1 cellular context compared by ENCODE assay signal in genomic region chr20:50646483-50646996, GRCh38.
TF ChIP-seq lines count a peak whose summit lies in the region.

No MANE protein-coding gene starts in this region.

TF ChIP-seq in HepG2, 621 proteins besides CTCF, POLR2A, EP300 and RAD21 (continued from another document and continues in another):
- 0 out of 2 replicates have a peak, but pooled peaks have one; percentile 17 for TF ChIP-seq ZNF280D (CRISPR knock-in tag; IDR thresholded peaks at IDR 0.05)
- no peak for TF ChIP-seq GRHL1 (CRISPR knock-in tag; conservative IDR thresholded peaks at IDR 0.05)
- TF ChIP-seq PHF21A (CRISPR knock-in tag; IDR thresholded peaks at IDR 0.05), result no peak
- no peak for TF ChIP-seq FIP1L1 (IDR thresholded peaks at IDR 0.05; ENCODE audit: borderline replicate concordance, insufficient read depth, low read depth, low read length)
- no peak for TF ChIP-seq ZNF83 (CRISPR knock-in tag; IDR thresholded peaks at IDR 0.05; ENCODE audit: borderline replicate concordance)
- peak; percentile 97 for TF ChIP-seq CHD4 (IDR thresholded peaks at IDR 0.05; ENCODE audit: borderline replicate concordance, low read length)
- TF ChIP-seq ZFY (CRISPR knock-in tag; IDR thresholded peaks at IDR 0.05), result no peak
- no peak for TF ChIP-seq PLRG1 (conservative IDR thresholded peaks at IDR 0.05)
- no peak for TF ChIP-seq CCAR2 (optimal IDR thresholded peaks at IDR 0.05; ENCODE audit: low read depth, low read length)
- no peak for TF ChIP-seq REXO4 (CRISPR knock-in tag; IDR thresholded peaks at IDR 0.05; ENCODE audit: borderline replicate concordance)
- TF ChIP-seq EEA1 (CRISPR knock-in tag; IDR thresholded peaks at IDR 0.05; ENCODE audit: borderline replicate concordance), result no peak
- no peak for TF ChIP-seq NR2F6 (IDR thresholded peaks at IDR 0.05)
- TF ChIP-seq NR2F6 (CRISPR knock-in tag; IDR thresholded peaks at IDR 0.05), result no peak
- no peak for TF ChIP-seq XBP1 (CRISPR knock-in tag; IDR thresholded peaks at IDR 0.05)
- no peak for TF ChIP-seq ZNF562 (CRISPR knock-in tag; IDR thresholded peaks at IDR 0.05; ENCODE audit: borderline replicate concordance)
- no peak for TF ChIP-seq TBX2 (CRISPR knock-in tag; IDR thresholded peaks at IDR 0.05; ENCODE audit: borderline replicate concordance)
- TF ChIP-seq FOXO1 (CRISPR knock-in tag; IDR thresholded peaks at IDR 0.05), result no peak
- TF ChIP-seq ZFP1 (CRISPR knock-in tag; IDR thresholded peaks at IDR 0.05), result no peak
- no peak for TF ChIP-seq ZNF740 (CRISPR knock-in tag; IDR thresholded peaks at IDR 0.05)
- TF ChIP-seq ZNF205 (CRISPR knock-in tag; IDR thresholded peaks at IDR 0.05), result no peak
- TF ChIP-seq NRL (CRISPR knock-in tag; IDR thresholded peaks at IDR 0.05; ENCODE audit: borderline replicate concordance), result no peak
- TF ChIP-seq ZNF777 (CRISPR knock-in tag; IDR thresholded peaks at IDR 0.05), result no peak
- TF ChIP-seq NFE2 (CRISPR knock-in tag; IDR thresholded peaks at IDR 0.05), result no peak
- no peak for TF ChIP-seq SMARCE1 (IDR thresholded peaks at IDR 0.05; ENCODE audit: borderline replicate concordance)
- TF ChIP-seq ZBTB8A (CRISPR knock-in tag; IDR thresholded peaks at IDR 0.05; ENCODE audit: borderline replicate concordance, low read depth), result no peak
- TF ChIP-seq ZNF207 (IDR thresholded peaks at IDR 0.05; ENCODE audit: borderline replicate concordance), result no peak
- TF ChIP-seq SPEN (CRISPR knock-in tag; IDR thresholded peaks at IDR 0.05; ENCODE audit: low read depth), result no peak
- TF ChIP-seq NFKB2 (CRISPR knock-in tag; IDR thresholded peaks at IDR 0.05; ENCODE audit: borderline replicate concordance), result no peak
- TF ChIP-seq CSRNP2 (CRISPR knock-in tag; conservative IDR thresholded peaks at IDR 0.05; ENCODE audit: low read depth), result no peak
- TF ChIP-seq PAF1 (CRISPR knock-in tag; IDR thresholded peaks at IDR 0.05), result no peak
- TF ChIP-seq FOXP1 (IDR thresholded peaks at IDR 0.05), result no peak
- TF ChIP-seq FOXP1 (CRISPR knock-in tag; IDR thresholded peaks at IDR 0.05), result no peak
- no peak for TF ChIP-seq GMEB1 (CRISPR knock-in tag; IDR thresholded peaks at IDR 0.05; ENCODE audit: borderline replicate concordance)
- TF ChIP-seq BCL3 (CRISPR knock-in tag; IDR thresholded peaks at IDR 0.05), result no peak
- TF ChIP-seq ZNF354B (CRISPR knock-in tag; IDR thresholded peaks at IDR 0.05), result no peak
- TF ChIP-seq SUZ12 (IDR thresholded peaks at IDR 0.05; ENCODE audit: low read depth, low read length), result no peak
- TF ChIP-seq ZNF678 (CRISPR knock-in tag; IDR thresholded peaks at IDR 0.05), result no peak
- no peak for TF ChIP-seq ZBTB4 (CRISPR knock-in tag; IDR thresholded peaks at IDR 0.05; ENCODE audit: borderline replicate concordance)
- TF ChIP-seq ZNF639 (CRISPR knock-in tag; conservative IDR thresholded peaks at IDR 0.05), result no peak
- TF ChIP-seq TEF (CRISPR knock-in tag; IDR thresholded peaks at IDR 0.05), result no peak
- no peak for TF ChIP-seq DNMT1 (CRISPR knock-in tag; IDR thresholded peaks at IDR 0.05)
- no peak for TF ChIP-seq ZMYM4 (CRISPR knock-in tag; IDR thresholded peaks at IDR 0.05)
- TF ChIP-seq ZNF597 (CRISPR knock-in tag; IDR thresholded peaks at IDR 0.05), result 0 out of 2 replicates have a peak, but pooled peaks have one; percentile 61
- peak; percentile 28; the same call in 1 of the 2 replicates for TF ChIP-seq NCOR1 (IDR thresholded peaks at IDR 0.05; ENCODE audit: borderline replicate concordance, low read length)
- TF ChIP-seq ZNF616 (CRISPR knock-in tag; IDR thresholded peaks at IDR 0.05; ENCODE audit: low read depth), result no peak
- no peak for TF ChIP-seq FOXJ3 (CRISPR knock-in tag; IDR thresholded peaks at IDR 0.05; ENCODE audit: borderline replicate concordance)
- 0 out of 2 replicates have a peak, but pooled peaks have one; percentile 46 for TF ChIP-seq FOXM1 (CRISPR knock-in tag; IDR thresholded peaks at IDR 0.05)
- no peak for TF ChIP-seq YY1 (IDR thresholded peaks at IDR 0.05; ENCODE audit: insufficient read depth, insufficient replicate concordance, low read depth, low read length)
- 0 out of 2 replicates have a peak, but pooled peaks have one; percentile 4 for TF ChIP-seq STAG1 (CRISPR knock-in tag; IDR thresholded peaks at IDR 0.05)
